ENCODE assay signal across 28 cellular contexts in the genomic region with DNA sequence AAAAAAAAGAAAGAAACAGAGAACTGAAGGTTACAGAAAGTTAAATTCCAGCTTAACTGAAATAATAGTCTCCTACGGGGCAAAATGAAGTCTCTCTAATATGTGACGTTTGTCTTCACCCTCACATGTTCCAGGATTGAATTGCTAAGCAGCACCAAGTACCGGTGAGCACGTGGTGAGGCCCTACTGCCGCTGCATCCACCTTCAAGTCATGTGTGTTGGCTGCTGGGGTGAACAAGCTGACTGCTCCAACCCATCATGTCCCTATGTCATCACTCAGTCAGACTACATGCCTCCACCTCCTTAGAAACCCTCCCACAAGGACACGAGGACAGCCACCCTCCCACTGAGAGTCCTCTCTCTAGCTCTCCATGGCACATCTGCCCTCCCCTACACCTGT. TPM values are rescaled to one million over a fixed set of nuclear protein-coding genes. Genes with fewer than 3 reads are reported as not detected.
A peak's percentile ranks its signal among the peaks of the same experiment; 100 is the strongest.
DNase-seq lines count a peak whose midpoint lies in the region; ATAC-seq and FAIRE-seq lines count a peak whose summit lies in the region.
"Had no signal": no experiment of that assay in that cellular context is flagged by ENCODE, and none has a peak within 500 bp of the region (broad histone marks: within the 10 kb centered on the region; RNA-seq: fewer than 3 reads in every experiment).

No MANE protein-coding gene starts in this region.

- peaks cover 16 to 19% (median 19%) of the 10 kb centered on the region in 3 donors for H3K4me1 Mint-ChIP-seq in T-cell

- POLR2A ChIA-PET in T-cell (lab: Charles Lee), result no interaction called here

- H3K9me3 Mint-ChIP-seq in T-cell, result no peaks in the 10 kb centered on the region
- H3K9me3 Mint-ChIP-seq: activated T-helper 2 cell treated with anti-CD3 and anti-CD28 coated beads, Interferon-gamma antibody, Interleukin-2, Interleukin-4, amounts not matched to agents 10 μg/mL and 5 μg/mL and 100 μg/mL, durations not matched to agents 14 hours and 24 hours and 36 hours; IgD-negative memory B cell had no signal

- no peak overlapping the region for H3K27ac Mint-ChIP-seq in T-cell
- H3K27ac Mint-ChIP-seq: activated T-helper 2 cell treated with anti-CD3 and anti-CD28 coated beads, Interferon-gamma antibody, Interleukin-2, Interleukin-4, amounts not matched to agents 10 μg/mL and 5 μg/mL and 100 μg/mL, durations not matched to agents 14 hours and 24 hours and 36 hours; IgD-negative memory B cell had no signal

- CTCF ChIA-PET in T-cell (lab: Charles Lee), result no interaction called here

- intact Hi-C loops in head of caudate nucleus (cut with DNase I), result no loop called here

- peaks cover 7% of the 10 kb centered on the region for H3K36me3 Mint-ChIP-seq in T-cell

- no peaks in the 10 kb centered on the region for H3K27me3 Mint-ChIP-seq in T-cell
- H3K27me3 Mint-ChIP-seq: naive thymus-derived CD4-positive, alpha-beta T cell had no signal

- ATAC-seq in T-cell (replicated peaks in 1 of 4) (no peak), GM21619 (IDR thresholded peaks at IDR 0.05; ENCODE audit: unreplicated experiment) (no peak)
- ATAC-seq: gastrocnemius medialis; naive thymus-derived CD4-positive, alpha-beta T cell had no signal

- DNase-seq in COLO668 (lab: John Stamatoyannopoulos, UW; ENCODE audit: unreplicated experiment) (peak; percentile 71), HTR-8/SVneo (ENCODE audit: insufficient read length, low spot score) (no peak), NCI-H510A treated with DMSO at 0.1 percent for 48 hours (lab: John Stamatoyannopoulos, UW) (peak; percentile 97), head of caudate nucleus (peak in 41 of 42 donors; percentile 25 to 89 (median 63)), foreskin melanocyte (no peak), T-cell (no peak)
- DNase-seq: activated CD4-positive, alpha-beta T cell treated with anti-CD3 and anti-CD28 coated beads for 48 hours; activated naive CD4-positive, alpha-beta T cell treated with anti-CD3 and anti-CD28 coated beads, Interleukin-2, amount 50 U/mL, for 16 hours; amygdala; brain microvascular endothelial cell; DMS79; gastrocnemius medialis; GDM1; GOT3; kidney glomerular epithelial cell; midbrain; naive thymus-derived CD4-positive, alpha-beta T cell; NCI-H187 treated with DMSO at 0.1 percent for 48 hours; Peyer's patch; SIG-M5; stimulated activated CD4-positive, alpha-beta T cell treated with anti-CD3 and anti-CD28 coated beads, Interleukin-4, amount 100 ng/mL, for 24 hours; T-helper 9 cell; WERI-Rb-1 had no signal

- FAIRE-seq in HTR-8/SVneo (lab: Jason Lieb, UNC), result peak; percentile 28
- FAIRE-seq: endothelial cell of umbilical vein had no signal

- H3K4me3 Mint-ChIP-seq in T-cell, result no peak overlapping the region
- H3K4me3 Mint-ChIP-seq: IgD-negative memory B cell; naive thymus-derived CD4-positive, alpha-beta T cell had no signal

RNA-seq across cellular contexts. Expression of a gene that starts 35.4 kb away (rescaled TPM):
- not detected for total RNA-seq in T-cell
- total RNA-seq: activated T-helper 2 cell treated with anti-CD3 and anti-CD28 coated beads, Interferon-gamma antibody, Interleukin-2, Interleukin-4, amounts not matched to agents 10 μg/mL and 5 μg/mL and 100 μg/mL, durations not matched to agents 14 hours and 24 hours and 36 hours; endothelial cell of umbilical vein; NCI-H460; Peyer's patch had no signal

Comparison
In these comparisons a context has a peak if more than half of its experiments do, and no peak if none do; other contexts are left out.
1. DNase-seq: peak in COLO668 (single experiment), NCI-H510A treated with DMSO at 0.1 percent for 48 hours (single experiment) and head of caudate nucleus (41 of 42); none in HTR-8/SVneo (single experiment), foreskin melanocyte (single experiment) and T-cell (0 of 34).